In genomic region chr16:11094075-11094593, GRCh38 we compare ENCODE assay signal across 1 cellular context.
TF ChIP-seq lines count a peak whose summit lies in the region.

No MANE protein-coding gene starts in this region.

TF ChIP-seq in SK-N-SH treated with all-trans-retinoic acid at 6 μM for 48 hours, 23 proteins besides CTCF, POLR2A, EP300 and RAD21 (continued from another document):
- TF ChIP-seq TSHZ2 (CRISPR knock-in tag; IDR thresholded peaks at IDR 0.05) = no peak
- no peak for TF ChIP-seq ISL1 (CRISPR knock-in tag; IDR thresholded peaks at IDR 0.05)
- TF ChIP-seq CSDC2 (CRISPR knock-in tag; IDR thresholded peaks at IDR 0.05) = no peak
